Comparison of ENCODE assay signal across 21 cellular contexts in genomic region chr15:73046073-73046472, GRCh38.
"Had no signal": no experiment of that assay in that cellular context is flagged by ENCODE, and none has a peak within 500 bp of the region (broad histone marks: within the 10 kb centered on the region; RNA-seq: fewer than 3 reads in every experiment).

No MANE protein-coding gene starts in this region.

- H3K79me2 ChIP-seq: parathyroid adenoma had no signal

- H3K4me3 ChIP-seq: gastrocnemius medialis, lung, mucosa of descending colon, right lobe of liver, thoracic aorta, tibial nerve, upper lobe of left lung, uterus had no signal

- H3K9ac ChIP-seq: parathyroid adenoma had no signal

- H3K36me3 ChIP-seq: gastrocnemius medialis, neutrophil, right lobe of liver, thoracic aorta, tibial nerve, upper lobe of left lung, uterus had no signal

- DNase-seq: effector CD8-positive, alpha-beta T cell; endodermal cell; foreskin fibroblast; gastrocnemius medialis; head of caudate nucleus; left ventricle myocardium superior; mucosa of descending colon; naive B cell; right lobe of liver; small intestine; stimulated activated CD4-positive, alpha-beta T cell treated with anti-CD3 and anti-CD28 coated beads, Interleukin-15, amount 100 ng/mL, for 24 hours; stimulated activated CD4-positive, alpha-beta T cell treated with anti-CD3 and anti-CD28 coated beads, Interleukin-2, amount 100 ng/mL, for 48 hours; stimulated activated naive B cell treated with anti-CD40 and anti-IgM and Interleukin-4, amounts not matched to agents 10 μg/mL and 1 μg/mL and 100 μg/mL, for 72 hours; upper lobe of left lung; uterus had no signal

- H3K27ac ChIP-seq: epithelial cell of prostate, gastrocnemius medialis, neutrophil, parathyroid adenoma, right lobe of liver, thoracic aorta, tibial nerve, upper lobe of left lung, uterus had no signal

- H3K4me1 ChIP-seq: right lobe of liver, uterus had no signal

- H3K9me3 ChIP-seq: gastrocnemius medialis, mucosa of descending colon, neutrophil, right lobe of liver, thoracic aorta, tibial nerve, upper lobe of left lung, uterus had no signal

- H3K27me3 ChIP-seq: gastrocnemius medialis, right lobe of liver, tibial nerve, upper lobe of left lung, uterus had no signal
